Comparison of ENCODE assay signal across 7 cellular contexts in genomic region chr15:88647362-88648105, GRCh38. TPM values are rescaled to one million over a fixed set of nuclear protein-coding genes. Genes with fewer than 3 reads are reported as not detected.
DNase-seq lines count a peak whose midpoint lies in the region; ATAC-seq and TF ChIP-seq lines count a peak whose summit lies in the region.

No MANE protein-coding gene starts in this region.

- TF ChIP-seq CTCF in PC-3 (conservative IDR thresholded peaks at IDR 0.05; ENCODE audit: low read depth, low read length) (no peak), colonic mucosa (IDR thresholded peaks at IDR 0.05) (no peak), sigmoid colon (IDR thresholded peaks at IDR 0.05) (no peak)

- peak overlapping the region; percentile 75; the same call in 1 of the 2 replicates for H3K4me2 ChIP-seq in PC-3 (ENCODE audit: low read length)

- H3K4me3 ChIP-seq in PC-3 (ENCODE audit: low read length) (no peak overlapping the region), colonic mucosa (no peak overlapping the region), sigmoid colon (no peak overlapping the region)

- H3K9me2 ChIP-seq in PC-3 (replicated peaks; ENCODE audit: low read length) = no peaks in the 10 kb centered on the region

- H3K4me1 ChIP-seq in PC-3 (ENCODE audit: insufficient read depth, low read length) (peaks cover 32% of the 10 kb centered on the region), colonic mucosa (peaks cover 17% of the 10 kb centered on the region), sigmoid colon (peaks cover 0 to 10% (median 0%) of the 10 kb centered on the region in 4 donors)

- no peaks in the 10 kb centered on the region for H3K79me2 ChIP-seq in PC-3 (ENCODE audit: low read length)

- CTCF ChIA-PET in PC-3 (lab: Charles Lee) = no interaction called here

- no TSS peak for BruUV-seq in PC-3 (replicated peaks; lab: Mats Ljungman, UMichigan)

- H2AFZ ChIP-seq in PC-3 (ENCODE audit: low read length) = no peak overlapping the region

- H3K36me3 ChIP-seq in PC-3 (ENCODE audit: low read depth, low read length) (no peaks in the 10 kb centered on the region), colonic mucosa (no peaks in the 10 kb centered on the region), sigmoid colon (no peaks in the 10 kb centered on the region)

- H4K20me1 ChIP-seq in PC-3 (ENCODE audit: low read length) = no peaks in the 10 kb centered on the region

- intact Hi-C loops in PC-3 (cut with micrococcal nuclease) (no loop called here), colonic mucosa (cut with DNase I) (no loop called here), sigmoid colon (cut with DNase I) (no loop called here)

- no peak for TF ChIP-seq EP300 in sigmoid colon (IDR thresholded peaks at IDR 0.05)

- 44 to 68% methylated on average over 11 of the region's 11 CpGs for WGBS in sigmoid colon, 2 donors

- TF ChIP-seq POLR2A in GM18526 (IDR thresholded peaks at IDR 0.05; ENCODE audit: extremely low read depth, insufficient read length) (peak; percentile 16), sigmoid colon (IDR thresholded peaks at IDR 0.05) (no peak)

- no peaks in the 10 kb centered on the region for H3F3A ChIP-seq in PC-3 (ENCODE audit: low read length, unreplicated experiment)

- H3K9me3 ChIP-seq in PC-3 (ENCODE audit: low read length) = no peaks in the 10 kb centered on the region
- no peaks in the 10 kb centered on the region for H3K9me3 ChIP-seq in colonic mucosa
- no peaks in the 10 kb centered on the region for H3K9me3 ChIP-seq in sigmoid colon

- H3K27me3 ChIP-seq in PC-3 (ENCODE audit: low read length) (no peaks in the 10 kb centered on the region), colonic mucosa (no peaks in the 10 kb centered on the region), sigmoid colon (no peaks in the 10 kb centered on the region)

- H3K27ac ChIP-seq in PC-3 (ENCODE audit: low read length) (peak overlapping the region; percentile 99), colonic mucosa (peak overlapping the region; percentile 71), sigmoid colon (no peak overlapping the region)

- H3K9ac ChIP-seq in PC-3 (ENCODE audit: low read length) (peak overlapping the region; percentile 88), colonic mucosa (ENCODE audit: low read depth in 2 of 2, low read length in 2 of 2) (peak overlapping the region; percentile 5 to 31)

- peak; percentile 51 for DNase-seq in PC-3
- peak; percentile 25 for DNase-seq in colonic mucosa
- peak; percentile 37 for DNase-seq in sigmoid colon
- DNase-seq in stimulated activated CD4-positive, alpha-beta T cell treated with anti-CD3 and anti-CD28 coated beads, Interleukin-4, amount 100 ng/mL, for 4 hours = no peak

- POLR2A ChIA-PET in PC-3 (lab: Charles Lee; ENCODE audit: unreplicated experiment) = no interaction called here

- ATAC-seq in PC-3 (no peak; the same call in 1 of the 2 replicates), GM19324 (IDR thresholded peaks at IDR 0.05; ENCODE audit: low FRiP score, unreplicated experiment) (no peak), GM19395 (IDR thresholded peaks at IDR 0.05; ENCODE audit: unreplicated experiment) (no peak)

RNA-seq across cellular contexts. Expression of gene ISG20, which starts 8.7 kb away (rescaled TPM):
- total RNA-seq in PC-3 (2014; rRNA removed) (48.6 and 64.0 TPM in 2 replicates), colonic mucosa (10 to 100 TPM; 43.5 to 60.5 TPM), sigmoid colon (10 to 100 TPM in 1 of 4 donors, 1 to 10 TPM in 3; 1.9 to 20.1 (median 6.4) TPM)
- 100 to 1,000 TPM in 2 of 3 donors, 10 to 100 TPM in 1; 70.9 to 177 (median 153) TPM for polyA plus RNA-seq in sigmoid colon

RNA-seq across cellular contexts. Expression of gene AEN, which starts 26.4 kb away (rescaled TPM):
- total RNA-seq in PC-3 (2014; rRNA removed) = 81.3 and 98.7 TPM in 2 replicates
- total RNA-seq in colonic mucosa = 10 to 100 TPM; 13.8 to 23.8 TPM
- total RNA-seq in sigmoid colon = 10 to 100 TPM in 2 of 4 donors, 1 to 10 TPM in 2; 5.8 to 18.3 (median 9.4) TPM
- 10 to 100 TPM in 1 of 3 donors, 1 to 10 TPM in 2; 4.2 to 19.7 (median 8.8) TPM for polyA plus RNA-seq in sigmoid colon

Comparison
In these comparisons a context has a peak if more than half of its experiments do, and no peak if none do; other contexts are left out.
1. DNase-seq: peak in PC-3 (single experiment), colonic mucosa (single experiment) and sigmoid colon (single experiment); none in stimulated activated CD4-positive, alpha-beta T cell treated with anti-CD3 and anti-CD28 coated beads, Interleukin-4, amount 100 ng/mL, for 4 hours (0 of 2).
2. H3K27ac ChIP-seq: peak in PC-3 (single experiment) and colonic mucosa (single experiment); none in sigmoid colon (0 of 4).